In genomic region chr17:57999496-58000017, GRCh38 we compare ENCODE assay signal across 1 cellular context.
A peak's percentile ranks its signal among the peaks of the same experiment; 100 is the strongest.
TF ChIP-seq lines count a peak whose summit lies in the region.

No MANE protein-coding gene starts in this region.

TF ChIP-seq in HepG2, 621 proteins besides CTCF, POLR2A, EP300 and RAD21 (continues in another document):
- TF ChIP-seq ZNF12 (CRISPR knock-in tag; IDR thresholded peaks at IDR 0.05) (no peak), TAF1 (CRISPR knock-in tag; IDR thresholded peaks at IDR 0.05) (no peak), TCF12 (IDR thresholded peaks at IDR 0.05) (no peak), TCF12 (CRISPR knock-in tag; IDR thresholded peaks at IDR 0.05) (no peak), STAG1 (CRISPR knock-in tag; IDR thresholded peaks at IDR 0.05) (peak; percentile 79), ZNF276 (CRISPR knock-in tag; IDR thresholded peaks at IDR 0.05; ENCODE audit: low read depth) (no peak), ZBTB42 (CRISPR knock-in tag; IDR thresholded peaks at IDR 0.05) (no peak), ZKSCAN1 (IDR thresholded peaks at IDR 0.05; ENCODE audit: low read length) (no peak), SMYD3 (CRISPR knock-in tag; IDR thresholded peaks at IDR 0.05) (no peak), TBL1XR1 (IDR thresholded peaks at IDR 0.05; ENCODE audit: borderline replicate concordance, low read length, partially characterized antibody) (no peak), SRY (CRISPR knock-in tag; IDR thresholded peaks at IDR 0.05) (no peak), ZNF317 (CRISPR knock-in tag; IDR thresholded peaks at IDR 0.05) (no peak), ZNF724P (CRISPR knock-in tag; IDR thresholded peaks at IDR 0.05; ENCODE audit: borderline replicate concordance) (no peak), SRSF4 (IDR thresholded peaks at IDR 0.05; ENCODE audit: low read depth, low read length, poor library complexity, severe bottlenecking) (peak; percentile 65), ZNF792 (CRISPR knock-in tag; IDR thresholded peaks at IDR 0.05) (no peak), ZNF225 (CRISPR knock-in tag; IDR thresholded peaks at IDR 0.05) (no peak), KIAA2018 (CRISPR knock-in tag; IDR thresholded peaks at IDR 0.05; ENCODE audit: borderline replicate concordance) (no peak), PAF1 (CRISPR knock-in tag; IDR thresholded peaks at IDR 0.05) (0 out of 2 replicates have a peak, but pooled peaks have one; percentile 65), SMAD1 (CRISPR knock-in tag; IDR thresholded peaks at IDR 0.05; ENCODE audit: borderline replicate concordance, low read depth) (no peak), SMAD9 (CRISPR knock-in tag; IDR thresholded peaks at IDR 0.05) (no peak), EHMT2 (IDR thresholded peaks at IDR 0.05; ENCODE audit: borderline replicate concordance, low read depth, low read length) (no peak), ZNF737 (CRISPR knock-in tag; IDR thresholded peaks at IDR 0.05; ENCODE audit: borderline replicate concordance) (no peak), SMC3 (IDR thresholded peaks at IDR 0.05; ENCODE audit: low read length) (peak; percentile 72), ZNF790 (CRISPR knock-in tag; IDR thresholded peaks at IDR 0.05; ENCODE audit: borderline replicate concordance) (no peak), DRAP1 (CRISPR knock-in tag; IDR thresholded peaks at IDR 0.05) (0 out of 2 replicates have a peak, but pooled peaks have one; percentile 16), TFDP1 (CRISPR knock-in tag; IDR thresholded peaks at IDR 0.05; ENCODE audit: borderline replicate concordance) (no peak), THAP8 (CRISPR knock-in tag; IDR thresholded peaks at IDR 0.05; ENCODE audit: borderline replicate concordance) (no peak), POLR2G (IDR thresholded peaks at IDR 0.05; ENCODE audit: low read depth, low read length) (peak; percentile 51; the same call in 1 of the 2 replicates), IKZF5 (CRISPR knock-in tag; IDR thresholded peaks at IDR 0.05) (no peak), TFDP2 (CRISPR knock-in tag; IDR thresholded peaks at IDR 0.05) (0 out of 2 replicates have a peak, but pooled peaks have one; percentile 14), ZNF7 (CRISPR knock-in tag; IDR thresholded peaks at IDR 0.05) (no peak), ZNF841 (CRISPR knock-in tag; IDR thresholded peaks at IDR 0.05; ENCODE audit: borderline replicate concordance) (no peak), KLF16 (CRISPR knock-in tag; IDR thresholded peaks at IDR 0.05) (peak in 1 of 2 experiments; percentile 44; a peak in 1 of 4 replicates), ZBTB43 (CRISPR knock-in tag; conservative IDR thresholded peaks at IDR 0.05) (no peak), MTF2 (CRISPR knock-in tag; IDR thresholded peaks at IDR 0.05; ENCODE audit: borderline replicate concordance) (no peak), CSRNP2 (CRISPR knock-in tag; conservative IDR thresholded peaks at IDR 0.05; ENCODE audit: low read depth) (no peak), SSRP1 (CRISPR knock-in tag; IDR thresholded peaks at IDR 0.05) (peak; percentile 76; the same call in 1 of the 2 replicates), ZNF614 (CRISPR knock-in tag; IDR thresholded peaks at IDR 0.05; ENCODE audit: borderline replicate concordance) (no peak; the same call in 1 of the 2 replicates), GABPB1 (CRISPR knock-in tag; IDR thresholded peaks at IDR 0.05) (no peak), LBX2 (CRISPR knock-in tag; IDR thresholded peaks at IDR 0.05; ENCODE audit: borderline replicate concordance) (no peak), MBD4 (IDR thresholded peaks at IDR 0.05; ENCODE audit: borderline replicate concordance, low read length) (peak; percentile 92), RNF219 (CRISPR knock-in tag; IDR thresholded peaks at IDR 0.05) (0 out of 2 replicates have a peak, but pooled peaks have one; percentile 26), ZNF569 (CRISPR knock-in tag; IDR thresholded peaks at IDR 0.05; ENCODE audit: borderline replicate concordance) (no peak)
